ENCODE assay signal across 18 cellular contexts in genomic region chr4:10226756-10227155, GRCh38.
"Had no signal": no experiment of that assay in that cellular context is flagged by ENCODE, and none has a peak within 500 bp of the region (broad histone marks: within the 10 kb centered on the region; RNA-seq: fewer than 3 reads in every experiment).

No MANE protein-coding gene starts in this region.

- DNase-seq: activated CD4-positive, alpha-beta T cell treated with anti-CD3 and anti-CD28 coated beads for 1 hour; activated T-cell treated with anti-CD3 and anti-CD28 coated beads, Interleukin-2, amount 50 U/mL, for 1 hour; aorta; caudate nucleus; effector memory CD8-positive, alpha-beta T cell; esophagus squamous epithelium; foreskin keratinocyte; kidney glomerular epithelial cell; left lung; naive thymus-derived CD4-positive, alpha-beta T cell; occipital lobe; retina; stimulated activated CD4-positive, alpha-beta T cell treated with anti-CD3 and anti-CD28 coated beads, Interleukin-4, amount 100 ng/mL, for 1 hour; stimulated activated naive CD4-positive, alpha-beta T cell treated with Interleukin-2 at 50 U/mL for 16 hours; T-helper 9 cell; thyroid gland had no signal

- ATAC-seq: activated naive CD4-positive, alpha-beta T cell treated with anti-CD3 and anti-CD28 coated beads, Interleukin-2, amount 50 U/mL, for 72 hours; effector memory CD8-positive, alpha-beta T cell; foreskin keratinocyte; left lung; naive thymus-derived CD4-positive, alpha-beta T cell had no signal

- H3K27ac ChIP-seq: foreskin keratinocyte, left lung, thyroid gland had no signal

- H3K36me3 ChIP-seq: esophagus squamous epithelium, left lung, thyroid gland had no signal

- H3K4me1 ChIP-seq: esophagus squamous epithelium, foreskin keratinocyte, left lung, thyroid gland had no signal

- H3K4me3 ChIP-seq: esophagus squamous epithelium, left lung, lung, thyroid gland had no signal

- H3K9me3 ChIP-seq: esophagus squamous epithelium, left lung, thyroid gland had no signal

- H3K27me3 ChIP-seq: esophagus squamous epithelium, foreskin keratinocyte, left lung, thyroid gland had no signal
